In the genomic region with DNA sequence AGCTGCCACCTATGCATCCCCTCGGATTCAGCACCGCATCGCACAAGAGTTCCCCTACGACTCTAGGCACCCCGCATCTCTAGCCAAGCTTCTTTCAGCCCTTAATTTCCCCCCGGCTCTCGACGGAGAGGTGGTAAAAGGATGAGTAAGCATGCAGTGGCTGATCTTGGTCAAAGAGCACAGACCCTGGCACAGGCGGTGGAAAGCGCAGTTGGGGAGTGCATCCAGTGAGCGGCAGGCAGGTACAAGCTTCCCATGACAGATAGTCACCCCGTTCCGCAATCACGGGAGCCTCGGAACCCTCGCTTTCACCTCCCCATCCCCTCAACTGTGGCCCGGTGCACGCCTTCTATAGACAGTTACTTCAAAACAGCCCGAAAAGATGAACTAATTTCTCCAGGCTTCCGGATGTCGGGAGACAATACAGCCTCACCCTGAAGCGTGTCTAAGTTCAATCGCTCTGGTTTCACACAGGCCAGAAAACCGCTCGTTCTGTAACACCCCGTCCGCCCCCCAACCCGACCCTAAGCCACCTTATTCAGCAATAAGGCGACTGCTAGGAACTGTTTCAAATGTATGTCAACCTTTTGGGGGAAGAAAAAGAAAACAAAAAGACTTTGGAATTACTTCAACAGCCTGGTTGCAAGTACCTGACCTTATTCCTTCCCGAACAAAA, we compare ENCODE assay signal across 8 cellular contexts. TPM values are rescaled to one million over a fixed set of nuclear protein-coding genes. Genes with fewer than 3 reads are reported as not detected.
DNase-seq lines count a peak whose midpoint lies in the region; ATAC-seq, FAIRE-seq and TF ChIP-seq lines count a peak whose summit lies in the region.

No MANE protein-coding gene starts in this region.

- peaks cover 60% of the 10 kb centered on the region for H3K79me2 ChIP-seq in HCT116 (ENCODE audit: insufficient read depth, low read length)

- RAD21 ChIA-PET in HCT116 (lab: Charles Lee; ENCODE audit: low non-redundant PET in 1 of 2, low total read pairs in 2 of 2, uncharacterized antibody in 2 of 2, unreplicated experiment in 2 of 2) = no interaction called here

- H3K36me3 ChIP-seq in HCT116 (ENCODE audit: control insufficient read depth in 1 of 2, insufficient read depth in 2 of 2, low read length in 2 of 2) = no peaks in the 10 kb centered on the region
- no peaks in the 10 kb centered on the region for H3K36me3 ChIP-seq in bronchial epithelial cell (ENCODE audit: control insufficient read depth, insufficient read depth, low read length)

- intact Hi-C loops in HCT116 (cut with micrococcal nuclease) = no loop called here

- peak overlapping the region; percentile 97 for H3K27ac ChIP-seq in HCT116 (ENCODE audit: low read depth, low read length)
- peak overlapping the region; percentile 97 for H3K27ac ChIP-seq in VCaP

- H3K27me3 ChIP-seq in HCT116 (ENCODE audit: insufficient read depth, low read length) = no peaks in the 10 kb centered on the region
- no peaks in the 10 kb centered on the region for H3K27me3 ChIP-seq in bronchial epithelial cell (ENCODE audit: control insufficient read depth, insufficient read depth, low read length)

- H3K9ac ChIP-seq in HCT116 (ENCODE audit: low read length) = peak overlapping the region; percentile 97

- no peak for FAIRE-seq in bronchial epithelial cell (lab: Jason Lieb, UNC)

- TF ChIP-seq RAD21 in HCT116 (IDR thresholded peaks at IDR 0.05; ENCODE audit: low read depth) = peak; percentile 8; the same call in 1 of the 2 replicates

- peak overlapping the region; percentile 85 for H3K4me2 ChIP-seq in HCT116 (ENCODE audit: low read length)

- DNase-seq in ACHN (peak; percentile 78), HCT116 (ENCODE audit: low read depth, low spot score) (no peak), bronchial epithelial cell (ENCODE audit: low read depth) (peak; percentile 64), kidney glomerular epithelial cell (lab: John Stamatoyannopoulos, UW) (peak; percentile 36)
- peak; percentile 36 to 40 for DNase-seq in stimulated activated CD4-positive, alpha-beta T cell treated with anti-CD3 and anti-CD28 coated beads, Interleukin-1b, Interleukin-23, amount 100 ng/mL, for 4 hours (ENCODE audit: low read depth in 2 of 2)

- TF ChIP-seq CTCF in HCT116 (IDR thresholded peaks at IDR 0.05 in 2 of 3, conservative IDR thresholded peaks at IDR 0.05 in 1 of 3; ENCODE audit: borderline replicate concordance in 1 of 3, insufficient read depth in 1 of 3, low read depth in 2 of 3, low read length in 2 of 3) (no peak; a peak in 1 of 6 replicates), VCaP (conservative IDR thresholded peaks at IDR 0.05) (no peak), bronchial epithelial cell (IDR thresholded peaks at IDR 0.05; ENCODE audit: insufficient read depth, low read length, severe bottlenecking) (peak; percentile 20)

- no peaks in the 10 kb centered on the region for H3K9me2 ChIP-seq in HCT116 (ENCODE audit: insufficient read depth)

- no peak for TF ChIP-seq POLR2A in HCT116 (IDR thresholded peaks at IDR 0.05; ENCODE audit: borderline replicate concordance, extremely low read depth, insufficient read depth, insufficient read length)

- no peak overlapping the region for H2AFZ ChIP-seq in HCT116 (ENCODE audit: low read depth, low read length, poor library complexity, severe bottlenecking)

- in situ Hi-C loops in ACHN (cut with HindIII; ENCODE audit: low pct_ligation_motif_present, low pct_unique_long_range_greater_than_20kb, low sequenced_read_pairs) = no loop called here

- H3K4me1 ChIP-seq in HCT116 (ENCODE audit: control insufficient read depth in 1 of 2, insufficient read depth in 2 of 2, low read length in 2 of 2) = peaks cover 16 to 42% of the 10 kb centered on the region in 2 experiments

- ATAC-seq in HCT116 = 0 out of 2 replicates have a peak, but pooled peaks have one; percentile 10
- ATAC-seq in GM21360 (IDR thresholded peaks at IDR 0.05; ENCODE audit: unreplicated experiment) = no peak
- no peak for ATAC-seq in GM19324 (IDR thresholded peaks at IDR 0.05; ENCODE audit: low FRiP score, unreplicated experiment)

- TSS peak; percentile 41 for BruUV-seq in HCT116 (replicated peaks; lab: Mats Ljungman, UMichigan)

- H4K20me1 ChIP-seq in HCT116 (ENCODE audit: insufficient read depth) = peaks cover 33% of the 10 kb centered on the region

- H3K4me3 ChIP-seq in HCT116 (replicated peaks in 1 of 2; ENCODE audit: low read depth in 1 of 2, low read length in 2 of 2) (peak overlapping the region; percentile 97 to 99), bronchial epithelial cell (ENCODE audit: low read depth, low read length) (peak overlapping the region; percentile 74)

- H3K9me3 ChIP-seq in HCT116 (ENCODE audit: control insufficient read depth in 1 of 2, insufficient read depth in 1 of 2, low read depth in 1 of 2, low read length in 2 of 2) = no peaks in the 10 kb centered on the region

- CTCF ChIA-PET in HCT116 (lab: Charles Lee) = no interaction called here

- POLR2A ChIA-PET in HCT116 (lab: Charles Lee) = no interaction called here

TF ChIP-seq in HCT116, 20 proteins besides CTCF, POLR2A, EP300 and RAD21 (continues in another document):
- TF ChIP-seq, protein P1, sequence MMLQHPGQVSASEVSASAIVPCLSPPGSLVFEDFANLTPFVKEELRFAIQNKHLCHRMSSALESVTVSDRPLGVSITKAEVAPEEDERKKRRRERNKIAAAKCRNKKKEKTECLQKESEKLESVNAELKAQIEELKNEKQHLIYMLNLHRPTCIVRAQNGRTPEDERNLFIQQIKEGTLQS (IDR thresholded peaks at IDR 0.05) = no peak
- TF ChIP-seq SIN3A (IDR thresholded peaks at IDR 0.05; ENCODE audit: low read depth) = no peak
- TF ChIP-seq JUND (IDR thresholded peaks at IDR 0.05) = no peak
- no peak for TF ChIP-seq SP1 (IDR thresholded peaks at IDR 0.05; ENCODE audit: low read depth)
- TF ChIP-seq, protein P2, sequence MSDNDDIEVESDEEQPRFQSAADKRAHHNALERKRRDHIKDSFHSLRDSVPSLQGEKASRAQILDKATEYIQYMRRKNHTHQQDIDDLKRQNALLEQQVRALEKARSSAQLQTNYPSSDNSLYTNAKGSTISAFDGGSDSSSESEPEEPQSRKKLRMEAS (IDR thresholded peaks at IDR 0.05) = no peak
- TF ChIP-seq, protein P3, sequence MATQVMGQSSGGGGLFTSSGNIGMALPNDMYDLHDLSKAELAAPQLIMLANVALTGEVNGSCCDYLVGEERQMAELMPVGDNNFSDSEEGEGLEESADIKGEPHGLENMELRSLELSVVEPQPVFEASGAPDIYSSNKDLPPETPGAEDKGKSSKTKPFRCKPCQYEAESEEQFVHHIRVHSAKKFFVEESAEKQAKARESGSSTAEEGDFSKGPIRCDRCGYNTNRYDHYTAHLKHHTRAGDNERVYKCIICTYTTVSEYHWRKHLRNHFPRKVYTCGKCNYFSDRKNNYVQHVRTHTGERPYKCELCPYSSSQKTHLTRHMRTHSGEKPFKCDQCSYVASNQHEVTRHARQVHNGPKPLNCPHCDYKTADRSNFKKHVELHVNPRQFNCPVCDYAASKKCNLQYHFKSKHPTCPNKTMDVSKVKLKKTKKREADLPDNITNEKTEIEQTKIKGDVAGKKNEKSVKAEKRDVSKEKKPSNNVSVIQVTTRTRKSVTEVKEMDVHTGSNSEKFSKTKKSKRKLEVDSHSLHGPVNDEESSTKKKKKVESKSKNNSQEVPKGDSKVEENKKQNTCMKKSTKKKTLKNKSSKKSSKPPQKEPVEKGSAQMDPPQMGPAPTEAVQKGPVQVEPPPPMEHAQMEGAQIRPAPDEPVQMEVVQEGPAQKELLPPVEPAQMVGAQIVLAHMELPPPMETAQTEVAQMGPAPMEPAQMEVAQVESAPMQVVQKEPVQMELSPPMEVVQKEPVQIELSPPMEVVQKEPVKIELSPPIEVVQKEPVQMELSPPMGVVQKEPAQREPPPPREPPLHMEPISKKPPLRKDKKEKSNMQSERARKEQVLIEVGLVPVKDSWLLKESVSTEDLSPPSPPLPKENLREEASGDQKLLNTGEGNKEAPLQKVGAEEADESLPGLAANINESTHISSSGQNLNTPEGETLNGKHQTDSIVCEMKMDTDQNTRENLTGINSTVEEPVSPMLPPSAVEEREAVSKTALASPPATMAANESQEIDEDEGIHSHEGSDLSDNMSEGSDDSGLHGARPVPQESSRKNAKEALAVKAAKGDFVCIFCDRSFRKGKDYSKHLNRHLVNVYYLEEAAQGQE (IDR thresholded peaks at IDR 0.05; ENCODE audit: low read depth) = no peak
- TF ChIP-seq SRF (IDR thresholded peaks at IDR 0.05; ENCODE audit: low read depth) = no peak
- TF ChIP-seq YY1 (IDR thresholded peaks at IDR 0.05; ENCODE audit: extremely low read depth, insufficient replicate concordance, low read depth, low read length) = no peak
- no peak for TF ChIP-seq ZNF274 (IDR thresholded peaks at IDR 0.05; ENCODE audit: low read depth, low read length)
- TF ChIP-seq ZFX (IDR thresholded peaks at IDR 0.05) = no peak
- no peak for TF ChIP-seq FOSL1 (IDR thresholded peaks at IDR 0.05; ENCODE audit: low read depth)
- TF ChIP-seq EZH2phosphoT487 (IDR thresholded peaks at IDR 0.05; ENCODE audit: borderline replicate concordance) = no peak
- TF ChIP-seq, protein P4, sequence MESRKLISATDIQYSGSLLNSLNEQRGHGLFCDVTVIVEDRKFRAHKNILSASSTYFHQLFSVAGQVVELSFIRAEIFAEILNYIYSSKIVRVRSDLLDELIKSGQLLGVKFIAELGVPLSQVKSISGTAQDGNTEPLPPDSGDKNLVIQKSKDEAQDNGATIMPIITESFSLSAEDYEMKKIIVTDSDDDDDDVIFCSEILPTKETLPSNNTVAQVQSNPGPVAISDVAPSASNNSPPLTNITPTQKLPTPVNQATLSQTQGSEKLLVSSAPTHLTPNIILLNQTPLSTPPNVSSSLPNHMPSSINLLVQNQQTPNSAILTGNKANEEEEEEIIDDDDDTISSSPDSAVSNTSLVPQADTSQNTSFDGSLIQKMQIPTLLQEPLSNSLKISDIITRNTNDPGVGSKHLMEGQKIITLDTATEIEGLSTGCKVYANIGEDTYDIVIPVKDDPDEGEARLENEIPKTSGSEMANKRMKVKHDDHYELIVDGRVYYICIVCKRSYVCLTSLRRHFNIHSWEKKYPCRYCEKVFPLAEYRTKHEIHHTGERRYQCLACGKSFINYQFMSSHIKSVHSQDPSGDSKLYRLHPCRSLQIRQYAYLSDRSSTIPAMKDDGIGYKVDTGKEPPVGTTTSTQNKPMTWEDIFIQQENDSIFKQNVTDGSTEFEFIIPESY (IDR thresholded peaks at IDR 0.05; ENCODE audit: extremely low read depth, insufficient replicate concordance, low read length) = no peak
- TF ChIP-seq ELF1 (IDR thresholded peaks at IDR 0.05; ENCODE audit: borderline replicate concordance, low read depth) = no peak
- no peak for TF ChIP-seq EGR1 (IDR thresholded peaks at IDR 0.05; ENCODE audit: low read depth)
- TF ChIP-seq CBX3 (IDR thresholded peaks at IDR 0.05; ENCODE audit: low read depth) = no peak
- no peak for TF ChIP-seq EZH2 (IDR thresholded peaks at IDR 0.05)
- no peak for TF ChIP-seq TCF7L2 (IDR thresholded peaks at IDR 0.05; ENCODE audit: borderline replicate concordance, extremely low read depth, insufficient read depth, insufficient read length)
- no peak for TF ChIP-seq POLR2AphosphoS5 (IDR thresholded peaks at IDR 0.05; ENCODE audit: low read depth, low read length)

RNA-seq across cellular contexts. Expression of a gene that starts 1.5 kb away (rescaled TPM):
- total RNA-seq in HCT116 (2021; ENCODE audit: unreplicated experiment) (114 TPM), bronchial epithelial cell (68.0 and 68.7 TPM in 2 replicates)
- 34.4 and 49.8 TPM in 2 replicates for polyA plus RNA-seq in HCT116 (2012)
